Comparison of ENCODE assay signal across 22 cellular contexts in the genomic region with DNA sequence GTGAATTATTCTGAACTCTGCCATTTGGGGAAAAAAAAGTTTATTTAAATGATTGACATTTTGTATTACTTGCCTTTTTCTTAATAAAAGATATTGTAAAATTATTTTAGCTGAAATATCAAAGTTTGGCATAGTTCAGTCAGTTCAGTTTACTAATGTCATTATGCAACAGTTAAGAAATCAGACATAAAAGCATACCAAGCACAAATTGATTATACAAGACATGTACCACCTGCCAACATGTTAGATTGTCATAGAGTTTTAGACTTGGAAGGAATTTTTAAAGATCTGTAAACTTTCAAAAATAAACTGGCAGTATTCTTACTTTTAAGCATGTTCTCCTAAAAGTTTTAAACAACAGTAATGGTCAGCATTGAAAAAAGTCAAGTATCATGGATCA.
"Had no signal": no experiment of that assay in that cellular context is flagged by ENCODE, and none has a peak within 500 bp of the region (broad histone marks: within the 10 kb centered on the region; RNA-seq: fewer than 3 reads in every experiment).

No MANE protein-coding gene starts in this region.

- H3K27me3 ChIP-seq: colonic mucosa, esophagus muscularis mucosa, foreskin keratinocyte, gastroesophageal sphincter, heart left ventricle, hepatocyte, left lung had no signal

- H3K4me3 ChIP-seq: colonic mucosa, esophagus muscularis mucosa, gastroesophageal sphincter, heart left ventricle, hepatocyte, left lung, lower lobe of right lung, mucosa of descending colon had no signal

- H3K4me2 ChIP-seq: hepatocyte had no signal

- H3K36me3 ChIP-seq: colonic mucosa, esophagus muscularis mucosa, gastroesophageal sphincter, heart left ventricle, left lung, lower lobe of right lung had no signal

- H3K9me3 ChIP-seq: colonic mucosa, esophagus muscularis mucosa, gastroesophageal sphincter, left lung, lower lobe of right lung, mucosa of descending colon had no signal

- H2AFZ ChIP-seq: hepatocyte had no signal

- DNase-seq: colonic mucosa; cortex of kidney; effector memory CD4-positive, alpha-beta T cell; foreskin keratinocyte; heart left ventricle; hypothalamus; immature natural killer cell; islet precursor cell; kidney; kidney glomerular epithelial cell; left colon; left lung; left ventricle myocardium superior; lower lobe of right lung; mesenchymal stem cell; mucosa of descending colon; naive B cell had no signal

- ATAC-seq: foreskin keratinocyte, gastroesophageal sphincter, heart left ventricle, left colon, left ventricle myocardium superior, lower lobe of right lung, mucosa of descending colon had no signal

- H3K79me2 ChIP-seq: hepatocyte had no signal

- H3K27ac ChIP-seq: colonic mucosa, esophagus muscularis mucosa, foreskin keratinocyte, gastroesophageal sphincter, heart left ventricle, lower lobe of right lung had no signal

- FAIRE-seq: endothelial cell of umbilical vein, frontal cortex, kidney had no signal

- H3K4me1 ChIP-seq: colonic mucosa, foreskin keratinocyte, left lung, lower lobe of right lung had no signal
